Comparison of ENCODE assay signal across 1 cellular context in the genomic region with DNA sequence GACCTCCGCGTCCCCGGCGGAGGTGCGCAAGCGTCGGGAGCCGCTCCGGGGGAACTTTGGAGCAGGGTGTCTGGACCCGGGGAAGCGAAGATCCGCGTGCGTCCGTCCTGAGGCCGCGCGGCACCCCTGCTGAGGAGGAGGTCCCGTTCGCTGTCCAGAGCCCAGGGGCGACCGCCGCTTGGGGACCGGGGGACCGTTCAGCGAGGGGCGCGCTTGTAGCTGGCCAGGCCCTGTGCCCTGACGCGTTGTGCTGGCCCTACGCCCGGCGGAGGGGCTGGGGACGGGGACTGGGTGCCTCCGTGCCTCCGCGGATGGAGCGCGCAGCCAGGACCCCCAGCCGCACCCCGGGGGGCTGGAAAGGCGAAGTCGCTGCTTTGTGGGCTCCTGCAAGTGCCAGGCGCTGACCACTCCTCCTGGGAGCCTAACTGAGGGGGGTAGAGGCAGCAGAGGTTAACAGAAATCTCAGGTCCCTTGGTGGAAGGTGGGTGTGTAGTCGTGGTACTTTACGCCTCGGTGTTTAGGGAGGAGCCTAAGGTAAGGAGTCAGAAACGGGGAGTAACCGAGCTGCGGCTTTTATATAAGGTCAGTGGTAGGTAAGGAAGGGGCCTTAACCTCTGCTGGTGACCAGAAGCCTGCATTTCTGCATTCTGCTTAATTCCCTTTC.
TF ChIP-seq lines count a peak whose summit lies in the region.

A gene (plus strand): TSS at position 605 of the 664 bp plus-strand sequence. CDS start 90,642 bp downstream, outside the sequence.

TF ChIP-seq in HepG2, 621 proteins besides CTCF, POLR2A, EP300 and RAD21 (continued from another document and continues in another):
- TF ChIP-seq, protein P1, sequence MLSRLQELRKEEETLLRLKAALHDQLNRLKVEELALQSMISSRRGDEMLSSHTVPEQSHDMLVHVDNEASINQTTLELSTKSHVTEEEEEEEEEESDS (CRISPR knock-in tag; IDR thresholded peaks at IDR 0.05; ENCODE audit: borderline replicate concordance) = no peak
- no peak for TF ChIP-seq FOXP1 (IDR thresholded peaks at IDR 0.05)
- TF ChIP-seq FOXP1 (CRISPR knock-in tag; IDR thresholded peaks at IDR 0.05) = no peak
- TF ChIP-seq SP5 (CRISPR knock-in tag; IDR thresholded peaks at IDR 0.05; ENCODE audit: borderline replicate concordance, low read depth) = no peak
- TF ChIP-seq SRF (IDR thresholded peaks at IDR 0.05; ENCODE audit: low read depth, low read length) = no peak
- no peak for TF ChIP-seq JUND (CRISPR knock-in tag; IDR thresholded peaks at IDR 0.05)
- no peak for TF ChIP-seq RCOR2 (CRISPR knock-in tag; IDR thresholded peaks at IDR 0.05)
- TF ChIP-seq, protein P2, sequence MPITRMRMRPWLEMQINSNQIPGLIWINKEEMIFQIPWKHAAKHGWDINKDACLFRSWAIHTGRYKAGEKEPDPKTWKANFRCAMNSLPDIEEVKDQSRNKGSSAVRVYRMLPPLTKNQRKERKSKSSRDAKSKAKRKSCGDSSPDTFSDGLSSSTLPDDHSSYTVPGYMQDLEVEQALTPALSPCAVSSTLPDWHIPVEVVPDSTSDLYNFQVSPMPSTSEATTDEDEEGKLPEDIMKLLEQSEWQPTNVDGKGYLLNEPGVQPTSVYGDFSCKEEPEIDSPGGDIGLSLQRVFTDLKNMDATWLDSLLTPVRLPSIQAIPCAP (CRISPR knock-in tag; IDR thresholded peaks at IDR 0.05; ENCODE audit: low read depth) = no peak
- peak; percentile 44; the same call in 1 of the 2 replicates for TF ChIP-seq ZNF263 (CRISPR knock-in tag; IDR thresholded peaks at IDR 0.05)
- no peak for TF ChIP-seq ZNF644 (CRISPR knock-in tag; IDR thresholded peaks at IDR 0.05; ENCODE audit: low read depth)
- TF ChIP-seq, protein P3, sequence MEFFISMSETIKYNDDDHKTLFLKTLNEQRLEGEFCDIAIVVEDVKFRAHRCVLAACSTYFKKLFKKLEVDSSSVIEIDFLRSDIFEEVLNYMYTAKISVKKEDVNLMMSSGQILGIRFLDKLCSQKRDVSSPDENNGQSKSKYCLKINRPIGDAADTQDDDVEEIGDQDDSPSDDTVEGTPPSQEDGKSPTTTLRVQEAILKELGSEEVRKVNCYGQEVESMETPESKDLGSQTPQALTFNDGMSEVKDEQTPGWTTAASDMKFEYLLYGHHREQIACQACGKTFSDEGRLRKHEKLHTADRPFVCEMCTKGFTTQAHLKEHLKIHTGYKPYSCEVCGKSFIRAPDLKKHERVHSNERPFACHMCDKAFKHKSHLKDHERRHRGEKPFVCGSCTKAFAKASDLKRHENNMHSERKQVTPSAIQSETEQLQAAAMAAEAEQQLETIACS (CRISPR knock-in tag; IDR thresholded peaks at IDR 0.05) = no peak
- peak; percentile 94 for TF ChIP-seq RBFOX2 (IDR thresholded peaks at IDR 0.05; ENCODE audit: low read depth, low read length)
- TF ChIP-seq, protein P4, sequence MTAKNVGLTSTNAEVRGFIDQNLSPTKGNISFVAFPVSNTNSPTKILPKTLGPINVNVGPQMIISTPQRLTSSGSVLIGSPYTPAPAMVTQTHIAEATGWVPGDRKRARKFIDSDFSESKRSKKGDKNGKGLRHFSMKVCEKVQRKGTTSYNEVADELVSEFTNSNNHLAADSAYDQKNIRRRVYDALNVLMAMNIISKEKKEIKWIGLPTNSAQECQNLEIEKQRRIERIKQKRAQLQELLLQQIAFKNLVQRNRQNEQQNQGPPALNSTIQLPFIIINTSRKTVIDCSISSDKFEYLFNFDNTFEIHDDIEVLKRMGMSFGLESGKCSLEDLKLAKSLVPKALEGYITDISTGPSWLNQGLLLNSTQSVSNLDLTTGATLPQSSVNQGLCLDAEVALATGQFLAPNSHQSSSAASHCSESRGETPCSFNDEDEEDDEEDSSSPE (CRISPR knock-in tag; IDR thresholded peaks at IDR 0.05) = no peak
- peak; percentile 60; the same call in 1 of the 2 replicates for TF ChIP-seq ZNF350 (CRISPR knock-in tag; IDR thresholded peaks at IDR 0.05; ENCODE audit: borderline replicate concordance, low read depth)
- TF ChIP-seq, protein P5, sequence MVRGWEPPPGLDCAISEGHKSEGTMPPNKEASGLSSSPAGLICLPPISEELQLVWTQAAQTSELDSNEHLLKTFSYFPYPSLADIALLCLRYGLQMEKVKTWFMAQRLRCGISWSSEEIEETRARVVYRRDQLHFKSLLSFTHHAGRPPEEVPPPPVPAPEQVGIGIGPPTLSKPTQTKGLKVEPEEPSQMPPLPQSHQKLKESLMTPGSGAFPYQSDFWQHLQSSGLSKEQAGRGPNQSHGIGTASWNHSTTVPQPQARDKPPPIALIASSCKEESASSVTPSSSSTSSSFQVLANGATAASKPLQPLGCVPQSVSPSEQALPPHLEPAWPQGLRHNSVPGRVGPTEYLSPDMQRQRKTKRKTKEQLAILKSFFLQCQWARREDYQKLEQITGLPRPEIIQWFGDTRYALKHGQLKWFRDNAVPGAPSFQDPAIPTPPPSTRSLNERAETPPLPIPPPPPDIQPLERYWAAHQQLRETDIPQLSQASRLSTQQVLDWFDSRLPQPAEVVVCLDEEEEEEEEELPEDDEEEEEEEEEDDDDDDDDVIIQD (CRISPR knock-in tag; IDR thresholded peaks at IDR 0.05; ENCODE audit: low read depth) = no peak
- TF ChIP-seq, protein P6, sequence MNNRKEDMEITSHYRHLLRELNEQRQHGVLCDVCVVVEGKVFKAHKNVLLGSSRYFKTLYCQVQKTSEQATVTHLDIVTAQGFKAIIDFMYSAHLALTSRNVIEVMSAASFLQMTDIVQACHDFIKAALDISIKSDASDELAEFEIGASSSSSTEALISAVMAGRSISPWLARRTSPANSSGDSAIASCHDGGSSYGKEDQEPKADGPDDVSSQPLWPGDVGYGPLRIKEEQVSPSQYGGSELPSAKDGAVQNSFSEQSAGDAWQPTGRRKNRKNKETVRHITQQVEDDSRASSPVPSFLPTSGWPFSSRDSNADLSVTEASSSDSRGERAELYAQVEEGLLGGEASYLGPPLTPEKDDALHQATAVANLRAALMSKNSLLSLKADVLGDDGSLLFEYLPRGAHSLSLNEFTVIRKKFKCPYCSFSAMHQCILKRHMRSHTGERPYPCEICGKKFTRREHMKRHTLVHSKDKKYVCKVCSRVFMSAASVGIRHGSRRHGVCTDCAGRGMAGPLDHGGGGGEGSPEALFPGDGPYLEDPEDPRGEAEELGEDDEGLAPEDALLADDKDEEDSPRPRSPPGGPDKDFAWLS (CRISPR knock-in tag; IDR thresholded peaks at IDR 0.05; ENCODE audit: borderline replicate concordance) = 0 out of 2 replicates have a peak, but pooled peaks have one; percentile 82
- TF ChIP-seq ZNF678 (CRISPR knock-in tag; IDR thresholded peaks at IDR 0.05) = no peak
- TF ChIP-seq TCF12 (IDR thresholded peaks at IDR 0.05) = no peak
- TF ChIP-seq TCF12 (CRISPR knock-in tag; IDR thresholded peaks at IDR 0.05) = 0 out of 2 replicates have a peak, but pooled peaks have one; percentile 23
- peak; percentile 72; the same call in 1 of the 2 replicates for TF ChIP-seq ZSCAN21 (CRISPR knock-in tag; IDR thresholded peaks at IDR 0.05; ENCODE audit: borderline replicate concordance)
- TF ChIP-seq ZNF354B (CRISPR knock-in tag; IDR thresholded peaks at IDR 0.05) = no peak
- TF ChIP-seq CHD2 (IDR thresholded peaks at IDR 0.05; ENCODE audit: low read depth, low read length) = no peak
- TF ChIP-seq ZSCAN9 (CRISPR knock-in tag; IDR thresholded peaks at IDR 0.05; ENCODE audit: borderline replicate concordance) = no peak
- no peak for TF ChIP-seq ZKSCAN8 (CRISPR knock-in tag; IDR thresholded peaks at IDR 0.05; ENCODE audit: borderline replicate concordance)
- TF ChIP-seq, protein P7, sequence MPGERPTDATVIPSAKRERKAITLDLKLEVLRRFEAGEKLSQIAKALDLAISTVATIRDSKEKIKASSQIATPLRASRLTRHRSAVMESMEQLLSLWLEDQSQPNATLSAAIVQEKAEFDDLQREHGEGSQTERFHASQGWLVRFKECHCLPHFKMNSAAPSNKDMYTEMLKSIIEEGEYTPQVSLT (CRISPR knock-in tag; IDR thresholded peaks at IDR 0.05; ENCODE audit: borderline replicate concordance, low read depth) = no peak
- peak; percentile 59 for TF ChIP-seq ZNF781 (CRISPR knock-in tag; IDR thresholded peaks at IDR 0.05; ENCODE audit: borderline replicate concordance, not compliant biosample characterization)
- peak; percentile 65; the same call in 1 of the 2 replicates for TF ChIP-seq ZNF891 (CRISPR knock-in tag; IDR thresholded peaks at IDR 0.05)
- peak; percentile 40; the same call in 1 of the 2 replicates for TF ChIP-seq ZSCAN31 (CRISPR knock-in tag; IDR thresholded peaks at IDR 0.05; ENCODE audit: low read depth)
- no peak for TF ChIP-seq ZNF431 (CRISPR knock-in tag; IDR thresholded peaks at IDR 0.05; ENCODE audit: borderline replicate concordance, low read depth)
- no peak for TF ChIP-seq EHMT2 (IDR thresholded peaks at IDR 0.05; ENCODE audit: borderline replicate concordance, low read depth, low read length)
- TF ChIP-seq, protein P8, sequence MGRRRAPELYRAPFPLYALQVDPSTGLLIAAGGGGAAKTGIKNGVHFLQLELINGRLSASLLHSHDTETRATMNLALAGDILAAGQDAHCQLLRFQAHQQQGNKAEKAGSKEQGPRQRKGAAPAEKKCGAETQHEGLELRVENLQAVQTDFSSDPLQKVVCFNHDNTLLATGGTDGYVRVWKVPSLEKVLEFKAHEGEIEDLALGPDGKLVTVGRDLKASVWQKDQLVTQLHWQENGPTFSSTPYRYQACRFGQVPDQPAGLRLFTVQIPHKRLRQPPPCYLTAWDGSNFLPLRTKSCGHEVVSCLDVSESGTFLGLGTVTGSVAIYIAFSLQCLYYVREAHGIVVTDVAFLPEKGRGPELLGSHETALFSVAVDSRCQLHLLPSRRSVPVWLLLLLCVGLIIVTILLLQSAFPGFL (CRISPR knock-in tag; IDR thresholded peaks at IDR 0.05) = no peak
- TF ChIP-seq SAFB2 (CRISPR knock-in tag; IDR thresholded peaks at IDR 0.05; ENCODE audit: borderline replicate concordance, low read depth) = no peak
- TF ChIP-seq, protein P9, sequence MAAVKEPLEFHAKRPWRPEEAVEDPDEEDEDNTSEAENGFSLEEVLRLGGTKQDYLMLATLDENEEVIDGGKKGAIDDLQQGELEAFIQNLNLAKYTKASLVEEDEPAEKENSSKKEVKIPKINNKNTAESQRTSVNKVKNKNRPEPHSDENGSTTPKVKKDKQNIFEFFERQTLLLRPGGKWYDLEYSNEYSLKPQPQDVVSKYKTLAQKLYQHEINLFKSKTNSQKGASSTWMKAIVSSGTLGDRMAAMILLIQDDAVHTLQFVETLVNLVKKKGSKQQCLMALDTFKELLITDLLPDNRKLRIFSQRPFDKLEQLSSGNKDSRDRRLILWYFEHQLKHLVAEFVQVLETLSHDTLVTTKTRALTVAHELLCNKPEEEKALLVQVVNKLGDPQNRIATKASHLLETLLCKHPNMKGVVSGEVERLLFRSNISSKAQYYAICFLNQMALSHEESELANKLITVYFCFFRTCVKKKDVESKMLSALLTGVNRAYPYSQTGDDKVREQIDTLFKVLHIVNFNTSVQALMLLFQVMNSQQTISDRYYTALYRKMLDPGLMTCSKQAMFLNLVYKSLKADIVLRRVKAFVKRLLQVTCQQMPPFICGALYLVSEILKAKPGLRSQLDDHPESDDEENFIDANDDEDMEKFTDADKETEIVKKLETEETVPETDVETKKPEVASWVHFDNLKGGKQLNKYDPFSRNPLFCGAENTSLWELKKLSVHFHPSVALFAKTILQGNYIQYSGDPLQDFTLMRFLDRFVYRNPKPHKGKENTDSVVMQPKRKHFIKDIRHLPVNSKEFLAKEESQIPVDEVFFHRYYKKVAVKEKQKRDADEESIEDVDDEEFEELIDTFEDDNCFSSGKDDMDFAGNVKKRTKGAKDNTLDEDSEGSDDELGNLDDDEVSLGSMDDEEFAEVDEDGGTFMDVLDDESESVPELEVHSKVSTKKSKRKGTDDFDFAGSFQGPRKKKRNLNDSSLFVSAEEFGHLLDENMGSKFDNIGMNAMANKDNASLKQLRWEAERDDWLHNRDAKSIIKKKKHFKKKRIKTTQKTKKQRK (IDR thresholded peaks at IDR 0.05; ENCODE audit: low read length) = no peak
- no peak for TF ChIP-seq NFIC (IDR thresholded peaks at IDR 0.05; ENCODE audit: low read length)
- TF ChIP-seq, protein P10, sequence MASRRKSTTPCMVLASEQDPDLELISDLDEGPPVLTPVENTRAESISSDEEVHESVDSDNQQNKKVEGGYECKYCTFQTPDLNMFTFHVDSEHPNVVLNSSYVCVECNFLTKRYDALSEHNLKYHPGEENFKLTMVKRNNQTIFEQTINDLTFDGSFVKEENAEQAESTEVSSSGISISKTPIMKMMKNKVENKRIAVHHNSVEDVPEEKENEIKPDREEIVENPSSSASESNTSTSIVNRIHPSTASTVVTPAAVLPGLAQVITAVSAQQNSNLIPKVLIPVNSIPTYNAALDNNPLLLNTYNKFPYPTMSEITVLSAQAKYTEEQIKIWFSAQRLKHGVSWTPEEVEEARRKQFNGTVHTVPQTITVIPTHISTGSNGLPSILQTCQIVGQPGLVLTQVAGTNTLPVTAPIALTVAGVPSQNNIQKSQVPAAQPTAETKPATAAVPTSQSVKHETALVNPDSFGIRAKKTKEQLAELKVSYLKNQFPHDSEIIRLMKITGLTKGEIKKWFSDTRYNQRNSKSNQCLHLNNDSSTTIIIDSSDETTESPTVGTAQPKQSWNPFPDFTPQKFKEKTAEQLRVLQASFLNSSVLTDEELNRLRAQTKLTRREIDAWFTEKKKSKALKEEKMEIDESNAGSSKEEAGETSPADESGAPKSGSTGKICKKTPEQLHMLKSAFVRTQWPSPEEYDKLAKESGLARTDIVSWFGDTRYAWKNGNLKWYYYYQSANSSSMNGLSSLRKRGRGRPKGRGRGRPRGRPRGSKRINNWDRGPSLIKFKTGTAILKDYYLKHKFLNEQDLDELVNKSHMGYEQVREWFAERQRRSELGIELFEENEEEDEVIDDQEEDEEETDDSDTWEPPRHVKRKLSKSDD (CRISPR knock-in tag; IDR thresholded peaks at IDR 0.05; ENCODE audit: low read depth) = no peak
- no peak for TF ChIP-seq SATB2 (CRISPR knock-in tag; IDR thresholded peaks at IDR 0.05)
- TF ChIP-seq, protein P11, sequence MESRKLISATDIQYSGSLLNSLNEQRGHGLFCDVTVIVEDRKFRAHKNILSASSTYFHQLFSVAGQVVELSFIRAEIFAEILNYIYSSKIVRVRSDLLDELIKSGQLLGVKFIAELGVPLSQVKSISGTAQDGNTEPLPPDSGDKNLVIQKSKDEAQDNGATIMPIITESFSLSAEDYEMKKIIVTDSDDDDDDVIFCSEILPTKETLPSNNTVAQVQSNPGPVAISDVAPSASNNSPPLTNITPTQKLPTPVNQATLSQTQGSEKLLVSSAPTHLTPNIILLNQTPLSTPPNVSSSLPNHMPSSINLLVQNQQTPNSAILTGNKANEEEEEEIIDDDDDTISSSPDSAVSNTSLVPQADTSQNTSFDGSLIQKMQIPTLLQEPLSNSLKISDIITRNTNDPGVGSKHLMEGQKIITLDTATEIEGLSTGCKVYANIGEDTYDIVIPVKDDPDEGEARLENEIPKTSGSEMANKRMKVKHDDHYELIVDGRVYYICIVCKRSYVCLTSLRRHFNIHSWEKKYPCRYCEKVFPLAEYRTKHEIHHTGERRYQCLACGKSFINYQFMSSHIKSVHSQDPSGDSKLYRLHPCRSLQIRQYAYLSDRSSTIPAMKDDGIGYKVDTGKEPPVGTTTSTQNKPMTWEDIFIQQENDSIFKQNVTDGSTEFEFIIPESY (CRISPR knock-in tag; IDR thresholded peaks at IDR 0.05) = no peak
- TF ChIP-seq, protein P12, sequence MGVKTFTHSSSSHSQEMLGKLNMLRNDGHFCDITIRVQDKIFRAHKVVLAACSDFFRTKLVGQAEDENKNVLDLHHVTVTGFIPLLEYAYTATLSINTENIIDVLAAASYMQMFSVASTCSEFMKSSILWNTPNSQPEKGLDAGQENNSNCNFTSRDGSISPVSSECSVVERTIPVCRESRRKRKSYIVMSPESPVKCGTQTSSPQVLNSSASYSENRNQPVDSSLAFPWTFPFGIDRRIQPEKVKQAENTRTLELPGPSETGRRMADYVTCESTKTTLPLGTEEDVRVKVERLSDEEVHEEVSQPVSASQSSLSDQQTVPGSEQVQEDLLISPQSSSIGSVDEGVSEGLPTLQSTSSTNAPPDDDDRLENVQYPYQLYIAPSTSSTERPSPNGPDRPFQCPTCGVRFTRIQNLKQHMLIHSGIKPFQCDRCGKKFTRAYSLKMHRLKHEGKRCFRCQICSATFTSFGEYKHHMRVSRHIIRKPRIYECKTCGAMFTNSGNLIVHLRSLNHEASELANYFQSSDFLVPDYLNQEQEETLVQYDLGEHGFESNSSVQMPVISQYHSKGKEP (CRISPR knock-in tag; IDR thresholded peaks at IDR 0.05) = no peak
